In genomic region chr4:94458682-94459081, GRCh38 we compare ENCODE assay signal across 1 cellular context.
TF ChIP-seq lines count a peak whose summit lies in the region.

No MANE protein-coding gene starts in this region.

TF ChIP-seq in HEK293, 187 proteins besides CTCF, POLR2A, EP300 and RAD21 (continued from another document):
- TF ChIP-seq ZNF311 (tag by site-specific recombination; IDR thresholded peaks at IDR 0.05; ENCODE audit: borderline replicate concordance) (no peak), ZNF169 (tag by site-specific recombination; IDR thresholded peaks at IDR 0.05) (no peak), ZNF114 (tag by site-specific recombination; IDR thresholded peaks at IDR 0.05) (no peak), ZNF146 (tag by site-specific recombination; IDR thresholded peaks at IDR 0.05) (no peak), ZNF138 (tag by site-specific recombination; IDR thresholded peaks at IDR 0.05; ENCODE audit: borderline replicate concordance) (no peak), ZSCAN30 (tag by site-specific recombination; IDR thresholded peaks at IDR 0.05) (no peak), ZSCAN4 (tag by site-specific recombination; IDR thresholded peaks at IDR 0.05) (no peak), ZNF133 (tag by site-specific recombination; IDR thresholded peaks at IDR 0.05) (no peak), FEZF1 (tag by site-specific recombination; IDR thresholded peaks at IDR 0.05) (peak; percentile 85), SCRT2 (tag by site-specific recombination; IDR thresholded peaks at IDR 0.05) (peak; percentile 90), GLI2 (tag by site-specific recombination; IDR thresholded peaks at IDR 0.05; ENCODE audit: borderline replicate concordance, low read depth) (no peak), PRDM10 (tag by site-specific recombination; IDR thresholded peaks at IDR 0.05) (peak; percentile 70), ZNF423 (tag by site-specific recombination; IDR thresholded peaks at IDR 0.05) (no peak), ZNF626 (tag by site-specific recombination; IDR thresholded peaks at IDR 0.05) (no peak), ZNF324 (tag by site-specific recombination; IDR thresholded peaks at IDR 0.05) (no peak), ZNF571 (tag by site-specific recombination; IDR thresholded peaks at IDR 0.05) (no peak), ZBTB10 (tag by site-specific recombination; IDR thresholded peaks at IDR 0.05) (no peak), ZNF513 (tag by site-specific recombination; IDR thresholded peaks at IDR 0.05) (no peak), KLF7 (tag by site-specific recombination; IDR thresholded peaks at IDR 0.05; ENCODE audit: borderline replicate concordance) (no peak), ZNF398 (tag by site-specific recombination; IDR thresholded peaks at IDR 0.05) (no peak), ZNF585B (tag by site-specific recombination; IDR thresholded peaks at IDR 0.05) (no peak), SCRT1 (tag by site-specific recombination; IDR thresholded peaks at IDR 0.05; ENCODE audit: borderline replicate concordance) (peak; percentile 46; the same call in 1 of the 2 replicates), GLIS2 (tag by site-specific recombination; IDR thresholded peaks at IDR 0.05) (no peak), ZNF184 (tag by site-specific recombination; IDR thresholded peaks at IDR 0.05) (no peak), ZNF341 (tag by site-specific recombination; IDR thresholded peaks at IDR 0.05; ENCODE audit: low read depth) (no peak), ZNF23 (tag by site-specific recombination; IDR thresholded peaks at IDR 0.05; ENCODE audit: borderline replicate concordance) (no peak), ZNF639 (tag by site-specific recombination; IDR thresholded peaks at IDR 0.05) (no peak), BCL11B (tag by site-specific recombination; IDR thresholded peaks at IDR 0.05; ENCODE audit: low read depth) (no peak)
